In the genomic region with DNA sequence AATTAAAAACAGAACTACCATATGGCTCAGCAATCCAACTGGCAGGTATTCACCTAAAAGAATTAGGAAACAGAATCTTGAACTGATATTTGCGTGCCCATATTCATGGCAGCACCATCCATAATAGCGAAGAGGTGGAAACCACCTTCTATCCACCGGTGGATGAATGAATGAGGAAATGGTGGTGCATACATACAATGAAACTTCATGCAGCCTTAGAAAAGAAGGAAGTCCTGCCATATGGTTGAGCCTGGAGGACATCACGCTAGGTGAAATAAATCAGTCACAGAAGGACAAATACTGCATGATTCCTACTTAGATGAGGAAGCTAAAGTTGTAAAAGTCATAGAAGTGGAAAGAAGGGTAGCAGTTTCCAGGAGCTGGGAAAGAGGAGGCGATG, we compare ENCODE assay signal across 26 cellular contexts.
"Had no signal": no experiment of that assay in that cellular context is flagged by ENCODE, and none has a peak within 500 bp of the region (broad histone marks: within the 10 kb centered on the region; RNA-seq: fewer than 3 reads in every experiment).

No MANE protein-coding gene starts in this region.

- H3K27ac ChIP-seq: sigmoid colon, thyroid gland, upper lobe of right lung had no signal

- H3K4me3 ChIP-seq: sigmoid colon, thyroid gland, upper lobe of right lung had no signal

- H3K9me3 ChIP-seq: sigmoid colon, thyroid gland, upper lobe of right lung had no signal

- H3K4me3 Mint-ChIP-seq: activated CD4-positive, alpha-beta T cell treated with anti-CD3 and anti-CD28 coated beads for 36 hours; activated T-cell treated with anti-CD3 and anti-CD28 coated beads, Interleukin-2, amount 50 U/mL, for 24 hours; activated T-helper 17 cell treated with anti-CD3 and anti-CD28 coated beads, Interleukin-2, amount 50 U/mL, for 72 hours; brain; dendritic cell treated with granulocyte-macrophage colony-stimulating factor and Interleukin-4, amounts not matched to agents 40 ng/mL and 50 ng/mL, for 4 days; neural crest cell; WTC11 had no signal

- H3K4me1 ChIP-seq: sigmoid colon, thyroid gland, upper lobe of right lung had no signal

- FAIRE-seq: endometrium, keratinocyte had no signal

- H3K36me3 Mint-ChIP-seq: activated naive CD4-positive, alpha-beta T cell treated with anti-CD3 and anti-CD28 coated beads, Interleukin-2, amount 50 U/mL, for 72 hours; brain; WTC11 had no signal

- H3K27ac Mint-ChIP-seq: activated CD4-positive, alpha-beta T cell treated with anti-CD3 and anti-CD28 coated beads for 36 hours; activated naive CD4-positive, alpha-beta T cell treated with anti-CD3 and anti-CD28 coated beads, Interleukin-2, amount 50 U/mL, for 72 hours; activated T-cell treated with anti-CD3 and anti-CD28 coated beads, Interleukin-2, amount 50 U/mL, for 24 hours; activated T-helper 17 cell treated with anti-CD3 and anti-CD28 coated beads, Interleukin-2, amount 50 U/mL, for 72 hours; brain; dendritic cell treated with granulocyte-macrophage colony-stimulating factor and Interleukin-4, amounts not matched to agents 40 ng/mL and 50 ng/mL, for 4 days; WTC11 had no signal

- H3K27me3 ChIP-seq: thyroid gland had no signal

- H3K36me3 ChIP-seq: sigmoid colon, thyroid gland, upper lobe of right lung had no signal

- ATAC-seq: activated CD4-positive, alpha-beta T cell treated with anti-CD3 and anti-CD28 coated beads for 36 hours; activated naive CD4-positive, alpha-beta T cell treated with anti-CD3 and anti-CD28 coated beads, Interleukin-2, amount 50 U/mL, for 72 hours; activated T-helper 17 cell treated with anti-CD3 and anti-CD28 coated beads, Interleukin-2, amount 50 U/mL, for 72 hours; left colon; upper lobe of right lung; WTC11 had no signal

- DNase-seq: activated CD4-positive, alpha-beta T cell treated with anti-CD3 and anti-CD28 coated beads for 36 hours; activated CD4-positive, alpha-beta T cell treated with anti-CD3 and anti-CD28 coated beads, Interleukin-2, amount 50 U/mL, for 4 hours; activated CD8-positive, alpha-beta memory T cell treated with anti-CD3 and anti-CD28 coated beads for 24 hours; activated CD8-positive, alpha-beta memory T cell treated with anti-CD3 and anti-CD28 coated beads, Interleukin-2, amount 50 U/mL, for 4 hours; activated T-cell treated with anti-CD3 and anti-CD28 coated beads, Interleukin-2, amount 50 U/mL, for 24 hours; aorta; effector CD4-positive, alpha-beta T cell; left colon; mesenchymal stem cell; occipital lobe; posterior cingulate gyrus; sigmoid colon; stimulated activated CD4-positive, alpha-beta T cell treated with anti-CD3 and anti-CD28 coated beads, Interleukin-2, amount 100 ng/mL, for 48 hours; stimulated activated naive CD4-positive, alpha-beta T cell treated with Interleukin-2 at 50 U/mL for 16 hours; substantia nigra; T1000; thyroid gland; upper lobe of right lung had no signal

- H3K4me1 Mint-ChIP-seq: activated CD4-positive, alpha-beta T cell treated with anti-CD3 and anti-CD28 coated beads for 36 hours; activated T-helper 17 cell treated with anti-CD3 and anti-CD28 coated beads, Interleukin-2, amount 50 U/mL, for 72 hours; brain; neural crest cell had no signal

- H3K9me3 Mint-ChIP-seq: activated naive CD4-positive, alpha-beta T cell treated with anti-CD3 and anti-CD28 coated beads, Interleukin-2, amount 50 U/mL, for 72 hours; activated T-cell treated with anti-CD3 and anti-CD28 coated beads, Interleukin-2, amount 50 U/mL, for 24 hours; activated T-helper 17 cell treated with anti-CD3 and anti-CD28 coated beads, Interleukin-2, amount 50 U/mL, for 72 hours; brain; dendritic cell treated with granulocyte-macrophage colony-stimulating factor and Interleukin-4, amounts not matched to agents 40 ng/mL and 50 ng/mL, for 4 days; neural crest cell; WTC11 had no signal
